Comparison of ENCODE assay signal across 13 cellular contexts in genomic region chr2:74846481-74846880, GRCh38. TPM values are rescaled to one million over a fixed set of nuclear protein-coding genes. Genes with fewer than 3 reads are reported as not detected.
DNase-seq lines count a peak whose midpoint lies in the region; ATAC-seq and TF ChIP-seq lines count a peak whose summit lies in the region.
"Had no signal": no experiment of that assay in that cellular context is flagged by ENCODE, and none has a peak within 500 bp of the region (broad histone marks: within the 10 kb centered on the region; RNA-seq: fewer than 3 reads in every experiment).

No MANE protein-coding gene starts in this region.

- no peaks in the 10 kb centered on the region for H3K36me3 ChIP-seq in left ventricle myocardium inferior
- H3K36me3 ChIP-seq in mucosa of rectum (ENCODE audit: control insufficient read depth in 2 of 2, insufficient read depth in 2 of 2, low read length in 2 of 2) = peaks cover 0 to 2% of the 10 kb centered on the region in 2 donors
- H3K36me3 ChIP-seq in H7 (replicated peaks; ENCODE audit: control insufficient read depth, insufficient read depth, low read length) = no peaks in the 10 kb centered on the region

- CTCF ChIA-PET in T-cell (lab: Charles Lee) = interaction anchor here in 1 of 2 donors (4.6 kb wide), 1 partner anchor 10 kb away, joined by 25 read pairs; the partner anchor contains the start of gene HK2

- H3K9me3 Mint-ChIP-seq in T-cell (no peaks in the 10 kb centered on the region), type B pancreatic cell (no peaks in the 10 kb centered on the region)

- H3K36me3 Mint-ChIP-seq in T-cell (peaks cover 4% of the 10 kb centered on the region), type B pancreatic cell (no peaks in the 10 kb centered on the region)

- H3K27me3 ChIP-seq in left ventricle myocardium inferior (ENCODE audit: low read depth) (no peaks in the 10 kb centered on the region), mucosa of rectum (ENCODE audit: control insufficient read depth in 2 of 2, insufficient read depth in 2 of 2, low read length in 2 of 2) (no peaks in the 10 kb centered on the region), H7 (ENCODE audit: control insufficient read depth, insufficient read depth, low read length) (no peaks in the 10 kb centered on the region)

- POLR2A ChIA-PET in T-cell (lab: Charles Lee) = no interaction called here

- H3K27ac ChIP-seq in left ventricle myocardium inferior (replicated peaks) (peak overlapping the region; percentile 86), mucosa of rectum (ENCODE audit: low read depth in 2 of 2, low read length in 2 of 2) (peak overlapping the region; percentile 89 to 92)

- H3K27ac Mint-ChIP-seq in T-cell (peak overlapping the region; percentile 87 to 98), type B pancreatic cell (peak overlapping the region; percentile 97)

- H3K27me3 Mint-ChIP-seq in T-cell (no peaks in the 10 kb centered on the region), type B pancreatic cell (no peaks in the 10 kb centered on the region)
- H3K27me3 Mint-ChIP-seq: activated CD8-positive, alpha-beta memory T cell treated with anti-CD3 and anti-CD28 coated beads, Interleukin-2, amount 10 ng/mL, durations not matched to agents 7 days and 5 days had no signal

- H3K4me1 Mint-ChIP-seq in T-cell = peaks cover 93 to 99% (median 96%) of the 10 kb centered on the region in 3 donors
- H3K4me1 Mint-ChIP-seq in type B pancreatic cell (ENCODE audit: unreplicated experiment) = peaks cover 52% of the 10 kb centered on the region

- H3K4me3 Mint-ChIP-seq in T-cell (peak overlapping the region in 1 of 3 donors; percentile 94), type B pancreatic cell (no peak overlapping the region)
- H3K4me3 Mint-ChIP-seq: activated CD8-positive, alpha-beta memory T cell treated with anti-CD3 and anti-CD28 coated beads, Interleukin-2, amount 10 ng/mL, durations not matched to agents 7 days and 5 days had no signal

- DNase-seq in left ventricle myocardium inferior (no peak), left cardiac atrium (no peak), T-cell (no peak), type B pancreatic cell (ENCODE audit: extremely low spot score, unreplicated experiment) (no peak), GM19240 (ENCODE audit: insufficient read length, low spot score) (no peak), amygdala (lab: John Stamatoyannopoulos, UW) (no peak), H7 (no peak)
- DNase-seq: activated CD8-positive, alpha-beta memory T cell treated with anti-CD3 and anti-CD28 coated beads, Interleukin-2, amount 10 ng/mL, durations not matched to agents 7 days and 5 days; anterior cingulate cortex; NCI-H1417; NCI-H524; stimulated activated CD4-positive, alpha-beta T cell treated with anti-CD3 and anti-CD28 coated beads, Interleukin-2, amount 100 ng/mL, for 48 hours had no signal

- H3K9me3 ChIP-seq in left ventricle myocardium inferior (replicated peaks) = no peaks in the 10 kb centered on the region
- no peaks in the 10 kb centered on the region for H3K9me3 ChIP-seq in mucosa of rectum (ENCODE audit: control insufficient read depth in 2 of 2, low read length in 2 of 2)

- intact Hi-C loops in left ventricle myocardium inferior (cut with micrococcal nuclease) = no loop called here
- intact Hi-C loops in left cardiac atrium (cut with DNase I) = no loop called here

- peak overlapping the region in 1 of 2 donors; percentile 1 for H3K9ac ChIP-seq in mucosa of rectum (ENCODE audit: low read depth in 1 of 2, low read length in 2 of 2)

- ATAC-seq in left cardiac atrium = no peak
- ATAC-seq in T-cell (replicated peaks in 1 of 4) = no peak
- ATAC-seq: activated CD8-positive, alpha-beta memory T cell treated with anti-CD3 and anti-CD28 coated beads, Interleukin-2, amount 10 ng/mL, durations not matched to agents 7 days and 5 days had no signal

- H3K4me1 ChIP-seq in left ventricle myocardium inferior = peaks cover 82% of the 10 kb centered on the region
- peaks cover 63 to 77% of the 10 kb centered on the region in 2 donors for H3K4me1 ChIP-seq in mucosa of rectum (ENCODE audit: control insufficient read depth in 2 of 2, insufficient read depth in 2 of 2, low read length in 2 of 2)

- TF ChIP-seq CTCF in left ventricle myocardium inferior (IDR thresholded peaks at IDR 0.05; ENCODE audit: borderline replicate concordance) (no peak), type B pancreatic cell (conservative IDR thresholded peaks at IDR 0.05) (no peak)

- no peak overlapping the region for H3K4me3 ChIP-seq in left ventricle myocardium inferior
- no peak overlapping the region for H3K4me3 ChIP-seq in mucosa of rectum (ENCODE audit: low read length in 2 of 2)
- H3K4me3 ChIP-seq in H7 (ENCODE audit: insufficient read depth, low read depth, low read length) = no peak overlapping the region

RNA-seq across cellular contexts. Expression of gene HK2, which starts 12.6 kb away (rescaled TPM):
- total RNA-seq in left ventricle myocardium inferior = 19.0 TPM
- total RNA-seq in left cardiac atrium = 10 to 100 TPM; 17.2 to 18.4 TPM
- 10 to 100 TPM in 3 of 5 donors, 1 to 10 TPM in 2; 8.6 to 14.4 (median 10.6) TPM for total RNA-seq in T-cell
- 13.3 and 27.6 TPM in 2 replicates for total RNA-seq in type B pancreatic cell (ENCODE audit: low replicate concordance)
- 10.7 and 16.2 TPM in 2 replicates for total RNA-seq in H7 (2014; rRNA removed; shearing (Covaris generic))
